14 cellular contexts compared by ENCODE assay signal in genomic region chr17:78709688-78710290, GRCh38.
DNase-seq lines count a peak whose midpoint lies in the region; ATAC-seq and TF ChIP-seq lines count a peak whose summit lies in the region.
"Had no signal": no experiment of that assay in that cellular context is flagged by ENCODE, and none has a peak within 500 bp of the region (broad histone marks: within the 10 kb centered on the region; RNA-seq: fewer than 3 reads in every experiment).

No MANE protein-coding gene starts in this region.

- CTCF ChIA-PET in T-cell (lab: Charles Lee) (interaction anchor here (0.5 to 2.0 kb wide), 4 partner anchors 27 to 243 kb away, joined by 3 to 9 read pairs (median 6); no protein-coding TSS in a partner anchor), PC-9 (lab: Charles Lee) (no interaction called here)

- H3K27me3 Mint-ChIP-seq in activated naive CD4-positive, alpha-beta T cell treated with anti-CD3 and anti-CD28 coated beads, Interleukin-2, amount 50 U/mL, for 24 hours, result no peaks in the 10 kb centered on the region
- no peaks in the 10 kb centered on the region for H3K27me3 Mint-ChIP-seq in T-cell
- no peaks in the 10 kb centered on the region for H3K27me3 Mint-ChIP-seq in chondrocyte (ENCODE audit: low read depth)

- H3K36me3 ChIP-seq in PC-9 (ENCODE audit: low read depth), result no peaks in the 10 kb centered on the region

- peak overlapping the region; percentile 41 for H3K27ac ChIP-seq in temporal lobe (ENCODE audit: low read depth, low read length)
- no peak overlapping the region for H3K27ac ChIP-seq in PC-9
- H3K27ac ChIP-seq: foreskin keratinocyte, HL-60, psoas muscle had no signal

- no peaks in the 10 kb centered on the region for H4K20me1 ChIP-seq in PC-9 (ENCODE audit: insufficient read depth)

- no TSS peak for BruUV-seq in PC-9 (replicated peaks; lab: Mats Ljungman, UMichigan)

- no peak overlapping the region for H3K4me3 ChIP-seq in PC-9
- H3K4me3 ChIP-seq: psoas muscle had no signal

- ATAC-seq in T-cell (replicated peaks in 1 of 4), result no peak
- no peak for ATAC-seq in HG03108 (IDR thresholded peaks at IDR 0.05; ENCODE audit: unreplicated experiment)
- ATAC-seq: foreskin keratinocyte had no signal

- POLR2A ChIA-PET in T-cell (lab: Charles Lee), result interaction anchor here (0.5 to 0.7 kb wide), 3 partner anchors 16 to 586 kb away, joined by 3 to 11 read pairs (median 7); no protein-coding TSS in a partner anchor
- POLR2A ChIA-PET in PC-9 (lab: Charles Lee; ENCODE audit: unreplicated experiment), result no interaction called here

- H3K27me3 ChIP-seq in PC-9 (ENCODE audit: insufficient read depth, low read depth), result no peaks in the 10 kb centered on the region
- H3K27me3 ChIP-seq: foreskin keratinocyte had no signal

- H3K4me1 ChIP-seq in PC-9 (replicated peaks; ENCODE audit: insufficient read depth), result peaks cover 34% of the 10 kb centered on the region

- TF ChIP-seq CTCF in chondrocyte (IDR thresholded peaks at IDR 0.05) (no peak), PC-9 (conservative IDR thresholded peaks at IDR 0.05) (no peak)

- H3K36me3 Mint-ChIP-seq in activated naive CD4-positive, alpha-beta T cell treated with anti-CD3 and anti-CD28 coated beads, Interleukin-2, amount 50 U/mL, for 24 hours, result peaks cover 8% of the 10 kb centered on the region
- H3K36me3 Mint-ChIP-seq in T-cell, result peaks cover 26% of the 10 kb centered on the region
- peaks cover 3% of the 10 kb centered on the region for H3K36me3 Mint-ChIP-seq in chondrocyte (ENCODE audit: low read depth)

- H3K79me2 ChIP-seq in PC-9 (ENCODE audit: low read depth), result peaks cover 6% of the 10 kb centered on the region; the same call in 1 of the 2 replicates

- peaks cover 77% of the 10 kb centered on the region for H3K4me1 Mint-ChIP-seq in activated naive CD4-positive, alpha-beta T cell treated with anti-CD3 and anti-CD28 coated beads, Interleukin-2, amount 50 U/mL, for 24 hours
- peaks cover 70 to 78% (median 76%) of the 10 kb centered on the region in 3 donors for H3K4me1 Mint-ChIP-seq in T-cell
- peaks cover 76% of the 10 kb centered on the region for H3K4me1 Mint-ChIP-seq in chondrocyte (ENCODE audit: low read depth)

- peak overlapping the region; percentile 28 for H3K4me3 Mint-ChIP-seq in activated naive CD4-positive, alpha-beta T cell treated with anti-CD3 and anti-CD28 coated beads, Interleukin-2, amount 50 U/mL, for 24 hours
- H3K4me3 Mint-ChIP-seq in T-cell, result peak overlapping the region; percentile 49 to 54 (median 50)
- H3K4me3 Mint-ChIP-seq in chondrocyte (ENCODE audit: unreplicated experiment), result no peak overlapping the region
- H3K4me3 Mint-ChIP-seq: H9 had no signal

- H3F3A ChIP-seq in PC-9 (ENCODE audit: insufficient read depth, low read depth), result peaks cover 8% of the 10 kb centered on the region

- H3K27ac Mint-ChIP-seq in activated naive CD4-positive, alpha-beta T cell treated with anti-CD3 and anti-CD28 coated beads, Interleukin-2, amount 50 U/mL, for 24 hours, result peak overlapping the region; percentile 68
- H3K27ac Mint-ChIP-seq in T-cell (peak overlapping the region; percentile 81 to 91), chondrocyte (ENCODE audit: unreplicated experiment) (peak overlapping the region; percentile 43)
- H3K27ac Mint-ChIP-seq: H9 had no signal

- H3K9me2 ChIP-seq in PC-9 (ENCODE audit: insufficient read depth), result no peaks in the 10 kb centered on the region

- H3K9me3 ChIP-seq in PC-9 (ENCODE audit: insufficient read depth, low read depth), result no peaks in the 10 kb centered on the region
- H3K9me3 ChIP-seq: psoas muscle had no signal

- H2AFZ ChIP-seq in PC-9, result no peak overlapping the region

- intact Hi-C loops in PC-9 (cut with micrococcal nuclease; ENCODE audit: unreplicated experiment), result loop anchor here (2.0 to 5.0 kb wide), 2 partner anchors 42 to 265 kb away; no protein-coding TSS in a partner anchor

- no peak for DNase-seq in activated naive CD4-positive, alpha-beta T cell treated with anti-CD3 and anti-CD28 coated beads, Interleukin-2, amount 50 U/mL, for 16 hours
- DNase-seq in T-cell (no peak), chondrocyte (ENCODE audit: low spot score) (no peak), globus pallidus (ENCODE audit: low spot score) (no peak), PC-9 (no peak)
- DNase-seq: foreskin keratinocyte; H9; NCI-H2171; psoas muscle; stimulated activated CD8-positive, alpha-beta memory T cell treated with anti-CD3 and anti-CD28 coated beads, Interleukin-4, amount 100 ng/mL, for 48 hours had no signal

- H3K9me3 Mint-ChIP-seq in activated naive CD4-positive, alpha-beta T cell treated with anti-CD3 and anti-CD28 coated beads, Interleukin-2, amount 50 U/mL, for 24 hours, result no peaks in the 10 kb centered on the region
- no peaks in the 10 kb centered on the region for H3K9me3 Mint-ChIP-seq in T-cell
- no peaks in the 10 kb centered on the region for H3K9me3 Mint-ChIP-seq in chondrocyte (ENCODE audit: low read depth)
- H3K9me3 Mint-ChIP-seq: H9 had no signal

- no peak overlapping the region for H3K4me2 ChIP-seq in PC-9
